Comparison of ENCODE assay signal across 8 cellular contexts in genomic region chr6:2244261-2245102, GRCh38. TPM values are rescaled to one million over a fixed set of nuclear protein-coding genes. Genes with fewer than 3 reads are reported as not detected.
DNase-seq lines count a peak whose midpoint lies in the region; ATAC-seq and TF ChIP-seq lines count a peak whose summit lies in the region.

No MANE protein-coding gene starts in this region.

- intact Hi-C loops in psoas muscle (cut with DNase I) = loop anchor here (5.0 to 10.0 kb wide), 2 partner anchors 388 to 390 kb away; no protein-coding TSS in a partner anchor

- H3K27ac Mint-ChIP-seq in CD4-positive, CD25-positive, alpha-beta regulatory T cell = peak overlapping the region; percentile 79 to 96 (median 91)

- WGBS in psoas muscle, 3 donors = 32 to 33% (median 32%) methylated on average over 32 of the region's 32 CpGs

- ATAC-seq in CD4-positive, CD25-positive, alpha-beta regulatory T cell (ENCODE audit: low read depth in 2 of 2) = no peak
- peak in 1 of 4 donors; percentile 1 for ATAC-seq in psoas muscle
- no peak for ATAC-seq in HG02870 (IDR thresholded peaks at IDR 0.05; ENCODE audit: unreplicated experiment)

- H3K4me3 Mint-ChIP-seq in CD4-positive, CD25-positive, alpha-beta regulatory T cell = peak overlapping the region; percentile 90 to 99 (median 92)

- peaks cover 24% of the 10 kb centered on the region for H3K4me1 ChIP-seq in CD4-positive, CD25-positive, alpha-beta regulatory T cell (ENCODE audit: control insufficient read depth, insufficient read depth, low read length, poor library complexity, severe bottlenecking)
- H3K4me1 ChIP-seq in HAP-1 (peaks cover 19% of the 10 kb centered on the region), psoas muscle (peaks cover 8% of the 10 kb centered on the region)

- in situ Hi-C loops in HAP-1 (cut with MboI; ENCODE audit: low sequenced_read_pairs) = no loop called here

- peak overlapping the region; percentile 68 for H3K9ac ChIP-seq in SK-N-MC (ENCODE audit: insufficient read length)

- no peak for DNase-seq in CD4-positive, CD25-positive, alpha-beta regulatory T cell
- DNase-seq in HAP-1 (ENCODE audit: low spot score in 2 of 2) (peak in 1 of 2 experiments; percentile 17), SK-N-MC (ENCODE audit: low read depth, low spot score) (no peak), fibroblast of the aortic adventitia (ENCODE audit: low read depth) (no peak), psoas muscle (no peak), GDM1 (lab: John Stamatoyannopoulos, UW) (no peak), NCI-H1048 (lab: John Stamatoyannopoulos, UW) (no peak)

- peaks cover 7% of the 10 kb centered on the region for H3K36me3 Mint-ChIP-seq in CD4-positive, CD25-positive, alpha-beta regulatory T cell

- no peaks in the 10 kb centered on the region for H3K9me3 ChIP-seq in CD4-positive, CD25-positive, alpha-beta regulatory T cell (ENCODE audit: control insufficient read depth in 2 of 2, low read length in 2 of 2)
- no peaks in the 10 kb centered on the region for H3K9me3 ChIP-seq in HAP-1
- no peaks in the 10 kb centered on the region for H3K9me3 ChIP-seq in SK-N-MC (ENCODE audit: low read depth, low read length)
- no peaks in the 10 kb centered on the region for H3K9me3 ChIP-seq in psoas muscle

- H3K4me3 ChIP-seq in CD4-positive, CD25-positive, alpha-beta regulatory T cell (ENCODE audit: low read depth, low read length) = peak overlapping the region; percentile 83
- peak overlapping the region; percentile 69 for H3K4me3 ChIP-seq in HAP-1
- H3K4me3 ChIP-seq in SK-N-MC = peak overlapping the region; percentile 97
- peak overlapping the region; percentile 88 for H3K4me3 ChIP-seq in fibroblast of the aortic adventitia (ENCODE audit: low read depth, low read length)
- H3K4me3 ChIP-seq in psoas muscle = peak overlapping the region; percentile 97

- TF ChIP-seq CTCF in fibroblast of the aortic adventitia (IDR thresholded peaks at IDR 0.05; ENCODE audit: insufficient read depth, low read length) = no peak
- TF ChIP-seq CTCF in psoas muscle (IDR thresholded peaks at IDR 0.05) = no peak

- peaks cover 23 to 75% (median 57%) of the 10 kb centered on the region in 4 donors for H3K4me1 Mint-ChIP-seq in CD4-positive, CD25-positive, alpha-beta regulatory T cell

- peak overlapping the region; percentile 83 for H3K27ac ChIP-seq in CD4-positive, CD25-positive, alpha-beta regulatory T cell (ENCODE audit: insufficient read depth, low read length, poor library complexity, severe bottlenecking)
- H3K27ac ChIP-seq in SK-N-MC (no peak overlapping the region), psoas muscle (peak overlapping the region; percentile 90)

- H3K36me3 ChIP-seq in CD4-positive, CD25-positive, alpha-beta regulatory T cell (ENCODE audit: control insufficient read depth, insufficient read depth, low read length) = peaks cover 4% of the 10 kb centered on the region
- no peaks in the 10 kb centered on the region for H3K36me3 ChIP-seq in HAP-1 (replicated peaks)
- no peaks in the 10 kb centered on the region for H3K36me3 ChIP-seq in SK-N-MC (ENCODE audit: insufficient read depth, low read length)
- peaks cover 0 to 13% of the 10 kb centered on the region in 2 donors for H3K36me3 ChIP-seq in psoas muscle (ENCODE audit: insufficient read depth in 1 of 2, low read depth in 1 of 2)

- H3K27me3 ChIP-seq in CD4-positive, CD25-positive, alpha-beta regulatory T cell (ENCODE audit: control insufficient read depth, insufficient read depth, low read length) = no peaks in the 10 kb centered on the region
- H3K27me3 ChIP-seq in HAP-1 (ENCODE audit: low read depth) = no peaks in the 10 kb centered on the region
- H3K27me3 ChIP-seq in psoas muscle (ENCODE audit: insufficient read depth in 3 of 3, low read length in 2 of 3) = no peaks in the 10 kb centered on the region

- H3K9me3 Mint-ChIP-seq in CD4-positive, CD25-positive, alpha-beta regulatory T cell = no peaks in the 10 kb centered on the region

- H3K27me3 Mint-ChIP-seq in CD4-positive, CD25-positive, alpha-beta regulatory T cell = no peaks in the 10 kb centered on the region

RNA-seq across cellular contexts. Expression of gene GMDS, which starts 0.9 kb away (rescaled TPM):
- total RNA-seq in CD4-positive, CD25-positive, alpha-beta regulatory T cell = 19.8 TPM
- polyA plus RNA-seq in CD4-positive, CD25-positive, alpha-beta regulatory T cell = 10 to 100 TPM; 17.5 to 23.9 (median 20.3) TPM
- total RNA-seq in fibroblast of the aortic adventitia (ENCODE audit: low replicate concordance) = 15.9 and 30.8 TPM in 2 replicates
- 1 to 10 TPM; 3.9 to 6.6 (median 4.7) TPM for total RNA-seq in psoas muscle
- polyA plus RNA-seq in psoas muscle = 1 to 10 TPM; 2.8 to 4.8 (median 4.7) TPM
